Comparison of ENCODE assay signal across 1 cellular context in genomic region chr9:96496368-96497116, GRCh38.
TF ChIP-seq lines count a peak whose summit lies in the region.

No MANE protein-coding gene starts in this region.

TF ChIP-seq in K562, 482 proteins besides CTCF, POLR2A, EP300 and RAD21 (continued from another document):
- TF ChIP-seq ZBTB33 (CRISPR knock-in tag; IDR thresholded peaks at IDR 0.05): peak; percentile 69
- TF ChIP-seq MCM2 (IDR thresholded peaks at IDR 0.05; ENCODE audit: low read depth): no peak
- no peak for TF ChIP-seq ZBTB2 (IDR thresholded peaks at IDR 0.05)
